Comparison of ENCODE assay signal across 10 cellular contexts in the genomic region with DNA sequence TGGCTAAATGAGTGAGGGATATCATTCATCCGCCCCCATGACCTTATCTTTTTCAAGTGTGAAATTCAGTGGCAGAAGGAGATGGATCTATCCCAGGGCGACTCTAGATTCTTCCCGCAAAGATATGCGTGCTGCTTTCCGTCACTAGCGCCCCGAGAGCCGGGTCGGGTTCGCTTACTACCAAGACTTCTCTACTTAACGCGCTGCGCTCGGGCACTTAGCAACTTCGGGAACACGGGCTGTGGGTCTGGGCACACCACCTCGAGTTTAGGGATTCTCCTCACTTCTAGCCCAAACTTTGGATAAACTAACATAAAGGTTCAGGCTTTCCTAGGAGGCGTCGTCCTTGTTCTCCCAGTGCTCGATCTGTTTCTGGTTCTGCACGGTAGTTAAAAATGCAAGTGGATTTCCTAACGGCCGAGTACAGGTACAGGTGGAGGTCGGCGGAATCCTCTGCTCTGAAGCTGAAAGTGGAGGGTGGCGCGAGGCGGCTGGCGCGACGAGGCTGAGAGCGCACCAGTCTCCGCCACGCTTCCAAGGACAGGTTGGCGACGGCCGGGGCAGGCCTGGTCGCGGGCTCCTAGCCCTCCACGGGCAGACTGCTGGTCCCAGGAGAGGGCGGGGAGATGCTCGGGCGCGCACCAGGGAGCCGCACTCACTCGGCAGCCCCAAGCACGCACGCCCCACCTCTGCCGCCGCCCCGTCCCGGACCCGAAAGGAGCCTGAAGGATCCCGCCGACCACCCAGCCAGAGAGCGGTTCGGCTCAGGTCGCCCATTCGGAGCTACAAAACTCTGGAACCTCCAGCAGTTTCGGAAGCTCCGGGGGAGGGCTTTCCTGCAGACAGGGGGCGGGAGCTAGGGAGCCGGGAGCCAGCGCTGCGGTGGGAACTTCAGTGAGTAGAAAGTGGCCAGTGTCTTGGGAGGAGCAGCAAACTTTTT.
DNase-seq lines count a peak whose midpoint lies in the region; ATAC-seq, FAIRE-seq and TF ChIP-seq lines count a peak whose summit lies in the region.
"Had no signal": no experiment of that assay in that cellular context is flagged by ENCODE, and none has a peak within 500 bp of the region (broad histone marks: within the 10 kb centered on the region; RNA-seq: fewer than 3 reads in every experiment).

No MANE protein-coding gene starts in this region.

- POLR2A ChIA-PET in activated naive CD8-positive, alpha-beta T cell treated with anti-CD3 and anti-CD28 coated beads, Interleukin-2, amount 10 ng/mL, durations not matched to agents 7 days and 5 days (lab: Charles Lee), result no interaction called here
- POLR2A ChIA-PET in H1 (lab: Charles Lee; ENCODE audit: partially characterized antibody), result no interaction called here

- H2BK120ac ChIP-seq in H1 (replicated peaks; ENCODE audit: low read depth, low read length), result no peak overlapping the region
- no peak overlapping the region for H2BK120ac ChIP-seq in mesendoderm (ENCODE audit: low read depth, low read length)

- 0 out of 2 replicates have a peak overlapping the region, but pooled peaks have one; percentile 2 for H2AK5ac ChIP-seq in H1 (ENCODE audit: low read depth, low read length)
- H2AK5ac ChIP-seq in mesendoderm (ENCODE audit: low read length), result no peak overlapping the region

- H3K4ac ChIP-seq in H1 (replicated peaks; ENCODE audit: insufficient read length, low read depth, low read length) (peak overlapping the region; percentile 36), mesendoderm (ENCODE audit: low read depth, low read length) (no peak overlapping the region)

- H3K18ac ChIP-seq in H1 (ENCODE audit: extremely low read depth, low read length) (peak overlapping the region; percentile 79), mesendoderm (ENCODE audit: low read length) (peak overlapping the region; percentile 88)

- no peak overlapping the region for H4K8ac ChIP-seq in H1 (ENCODE audit: extremely low read depth, insufficient read depth, low read length)
- no peak overlapping the region for H4K8ac ChIP-seq in mesendoderm (ENCODE audit: low read depth, low read length)

- H3K27ac ChIP-seq in H1 (ENCODE audit: low read depth, low read length), result no peak overlapping the region; the same call in 1 of the 2 replicates
- peak overlapping the region; percentile 97 for H3K27ac ChIP-seq in mesendoderm (ENCODE audit: low read depth, low read length)
- H3K27ac ChIP-seq in upper lobe of left lung, result no peak overlapping the region

- H3K4me2 ChIP-seq in H1 (ENCODE audit: insufficient read depth in 1 of 2, low read depth in 2 of 2, low read length in 2 of 2) (peak overlapping the region; percentile 85 to 99), mesendoderm (ENCODE audit: low read length) (peak overlapping the region; percentile 91)

- H3K9me3 ChIP-seq in H1 (ENCODE audit: insufficient read depth in 2 of 2, low read depth in 1 of 2, low read length in 1 of 2) (no peaks in the 10 kb centered on the region), upper lobe of left lung (no peaks in the 10 kb centered on the region)

- ATAC-seq in activated naive CD8-positive, alpha-beta T cell treated with anti-CD3 and anti-CD28 coated beads, Interleukin-2, amount 10 ng/mL, durations not matched to agents 7 days and 5 days (ENCODE audit: low read depth), result no peak
- ATAC-seq in upper lobe of left lung (ENCODE audit: low FRiP score in 2 of 2), result peak; percentile 35 to 59
- no peak for ATAC-seq in GM21825 (IDR thresholded peaks at IDR 0.05; ENCODE audit: unreplicated experiment)

- peaks cover 2% of the 10 kb centered on the region for H3K36me3 Mint-ChIP-seq in activated naive CD8-positive, alpha-beta T cell treated with anti-CD3 and anti-CD28 coated beads, Interleukin-2, amount 10 ng/mL, durations not matched to agents 7 days and 5 days
- no peaks in the 10 kb centered on the region for H3K36me3 Mint-ChIP-seq in activated naive CD8-positive, alpha-beta T cell treated with anti-CD3 and anti-CD28 coated beads for 36 hours

- H3K27ac Mint-ChIP-seq in activated naive CD8-positive, alpha-beta T cell treated with anti-CD3 and anti-CD28 coated beads, Interleukin-2, amount 10 ng/mL, durations not matched to agents 7 days and 5 days, result no peak overlapping the region
- H3K27ac Mint-ChIP-seq in activated naive CD8-positive, alpha-beta T cell treated with anti-CD3 and anti-CD28 coated beads for 36 hours, result no peak overlapping the region
- H3K27ac Mint-ChIP-seq: CD4-positive, alpha-beta T cell had no signal

- H3K36me3 ChIP-seq in H1 (ENCODE audit: control insufficient read depth in 2 of 4, insufficient read depth in 4 of 4, low read length in 3 of 4), result no peaks in the 10 kb centered on the region
- no peaks in the 10 kb centered on the region for H3K36me3 ChIP-seq in mesendoderm (ENCODE audit: control insufficient read depth, insufficient read depth, low read length)
- H3K36me3 ChIP-seq in upper lobe of left lung, result no peaks in the 10 kb centered on the region

- no peak overlapping the region for H3K56ac ChIP-seq in H1 (replicated peaks; ENCODE audit: insufficient read length, low read depth, low read length)
- peak overlapping the region; percentile 95 for H3K56ac ChIP-seq in mesendoderm (ENCODE audit: low read length)

- no peak for TF ChIP-seq POLR2A in H1 (IDR thresholded peaks at IDR 0.05; ENCODE audit: control extremely low read depth in 1 of 2, low read depth in 2 of 2, low read length in 2 of 2)
- TF ChIP-seq POLR2A in upper lobe of left lung (IDR thresholded peaks at IDR 0.05), result no peak

- FAIRE-seq in H1 (lab: Jason Lieb, UNC), result no peak
- FAIRE-seq: H54 had no signal

- TF ChIP-seq EP300 in H1 (IDR thresholded peaks at IDR 0.05; ENCODE audit: borderline replicate concordance in 1 of 2, low read depth in 2 of 2, low read length in 2 of 2), result no peak
- no peak for TF ChIP-seq EP300 in upper lobe of left lung (IDR thresholded peaks at IDR 0.05)

- H3K79me2 ChIP-seq in H1 (ENCODE audit: control insufficient read depth in 1 of 2, insufficient read depth in 2 of 2, low read length in 2 of 2) (peaks cover 0 to 25% of the 10 kb centered on the region in 2 experiments; a peak in 2 of 4 replicates), mesendoderm (ENCODE audit: control insufficient read depth, insufficient read depth, low read length) (peaks cover 8% of the 10 kb centered on the region)

- H3K79me1 ChIP-seq in H1 (ENCODE audit: low read depth, low read length), result no peaks in the 10 kb centered on the region
- H3K79me1 ChIP-seq in mesendoderm (ENCODE audit: low read length), result peaks cover 2% of the 10 kb centered on the region

- H2BK12ac ChIP-seq in H1 (ENCODE audit: low read depth, low read length), result peak overlapping the region; percentile 55

- H2BK15ac ChIP-seq in H1 (ENCODE audit: low read length) (peak overlapping the region; percentile 49; the same call in 1 of the 2 replicates), mesendoderm (replicated peaks; ENCODE audit: low read depth) (no peak overlapping the region)

- H3K9ac ChIP-seq in H1 (replicated peaks in 1 of 4; ENCODE audit: extremely low read depth in 1 of 4, low read depth in 3 of 4, low read length in 3 of 4) (peak overlapping the region in 3 of 4 experiments; percentile 36 to 73 (median 42); a peak in 6 of 7 replicates), mesendoderm (ENCODE audit: low read length) (peak overlapping the region; percentile 82)

- H3K27me3 ChIP-seq in H1 (replicated peaks in 1 of 4; ENCODE audit: control insufficient read depth in 3 of 4, extremely low read depth in 1 of 4, insufficient read depth in 3 of 4, low read length in 3 of 4) (peaks cover 2 to 26% (median 16%) of the 10 kb centered on the region in 4 experiments; a peak in 6 of 7 replicates), mesendoderm (ENCODE audit: insufficient read depth, low read length, poor library complexity) (no peaks in the 10 kb centered on the region), upper lobe of left lung (peaks cover 0 to 45% (median 27%) of the 10 kb centered on the region in 4 donors)

- no peak for DNase-seq in activated naive CD8-positive, alpha-beta T cell treated with anti-CD3 and anti-CD28 coated beads, Interleukin-2, amount 10 ng/mL, durations not matched to agents 7 days and 5 days
- DNase-seq in activated naive CD8-positive, alpha-beta T cell treated with anti-CD3 and anti-CD28 coated beads for 36 hours, result no peak
- peak in 1 of 2 experiments; percentile 84 for DNase-seq in H1 (ENCODE audit: low read depth in 1 of 2, low spot score in 2 of 2)
- DNase-seq in mesendoderm, result peak; percentile 86
- DNase-seq in upper lobe of left lung, result peak in 1 of 2 donors; percentile 84
- DNase-seq in germinal center (ENCODE audit: low spot score), result no peak
- DNase-seq in DMS153 treated with DMSO at 0.1 percent for 48 hours (lab: John Stamatoyannopoulos, UW; ENCODE audit: unreplicated experiment), result no peak
- DNase-seq: CD4-positive, alpha-beta T cell had no signal

- H3K23ac ChIP-seq in H1 (ENCODE audit: insufficient read length) (no peak overlapping the region), mesendoderm (ENCODE audit: low read length) (peak overlapping the region; percentile 67)

- peak overlapping the region; percentile 37 for H3K4me3 Mint-ChIP-seq in activated naive CD8-positive, alpha-beta T cell treated with anti-CD3 and anti-CD28 coated beads, Interleukin-2, amount 10 ng/mL, durations not matched to agents 7 days and 5 days
- no peak overlapping the region for H3K4me3 Mint-ChIP-seq in activated naive CD8-positive, alpha-beta T cell treated with anti-CD3 and anti-CD28 coated beads for 36 hours

- peaks cover 13% of the 10 kb centered on the region for H3K23me2 ChIP-seq in H1 (ENCODE audit: low read depth, low read length)

- H3K4me3 ChIP-seq in H1 (ENCODE audit: extremely low read depth in 1 of 4, insufficient read depth in 2 of 4, low read depth in 3 of 4, low read length in 4 of 4) (peak overlapping the region; percentile 78 to 93 (median 80)), mesendoderm (ENCODE audit: low read length) (peak overlapping the region; percentile 76), upper lobe of left lung (peak overlapping the region in 3 of 4 donors; percentile 54 to 65 (median 55))

- no peaks in the 10 kb centered on the region for H3K9me3 Mint-ChIP-seq in activated naive CD8-positive, alpha-beta T cell treated with anti-CD3 and anti-CD28 coated beads, Interleukin-2, amount 10 ng/mL, durations not matched to agents 7 days and 5 days
- H3K9me3 Mint-ChIP-seq in activated naive CD8-positive, alpha-beta T cell treated with anti-CD3 and anti-CD28 coated beads for 36 hours, result no peaks in the 10 kb centered on the region
- H3K9me3 Mint-ChIP-seq: CD4-positive, alpha-beta T cell had no signal

- no peak overlapping the region for H3K14ac ChIP-seq in H1 (ENCODE audit: insufficient read length)

- H4K91ac ChIP-seq in H1 (replicated peaks; ENCODE audit: insufficient read length, low read length), result no peak overlapping the region

- no peak for TF ChIP-seq RAD21 in H1 (IDR thresholded peaks at IDR 0.05 in 1 of 2, conservative IDR thresholded peaks at IDR 0.05 in 1 of 2; ENCODE audit: low read depth in 2 of 2, low read length in 2 of 2)

- peaks cover 10% of the 10 kb centered on the region for H3K4me1 Mint-ChIP-seq in activated naive CD8-positive, alpha-beta T cell treated with anti-CD3 and anti-CD28 coated beads, Interleukin-2, amount 10 ng/mL, durations not matched to agents 7 days and 5 days
- peaks cover 15% of the 10 kb centered on the region for H3K4me1 Mint-ChIP-seq in activated naive CD8-positive, alpha-beta T cell treated with anti-CD3 and anti-CD28 coated beads for 36 hours

- H3K4me1 ChIP-seq in H1 (replicated peaks in 1 of 4; ENCODE audit: control insufficient read depth in 3 of 4, insufficient read depth in 4 of 4, low read length in 3 of 4) (peaks cover 8 to 15% (median 11%) of the 10 kb centered on the region in 4 experiments), mesendoderm (ENCODE audit: control insufficient read depth, low read depth, low read length) (peaks cover 4% of the 10 kb centered on the region), upper lobe of left lung (peaks cover 22 to 34% (median 26%) of the 10 kb centered on the region in 4 donors)

- no peak overlapping the region for H2BK20ac ChIP-seq in H1 (ENCODE audit: low read length)

- peaks cover 80% of the 10 kb centered on the region for H3K27me3 Mint-ChIP-seq in activated naive CD8-positive, alpha-beta T cell treated with anti-CD3 and anti-CD28 coated beads, Interleukin-2, amount 10 ng/mL, durations not matched to agents 7 days and 5 days
- peaks cover 87% of the 10 kb centered on the region for H3K27me3 Mint-ChIP-seq in activated naive CD8-positive, alpha-beta T cell treated with anti-CD3 and anti-CD28 coated beads for 36 hours

- peak overlapping the region; percentile 25; the same call in 1 of the 2 replicates for H2AFZ ChIP-seq in H1 (ENCODE audit: low read length)

- no peak for TF ChIP-seq CTCF in H1 (IDR thresholded peaks at IDR 0.05; ENCODE audit: control extremely low read depth in 1 of 3, insufficient read depth in 1 of 3, low read depth in 1 of 3, low read length in 3 of 3)
- TF ChIP-seq CTCF in upper lobe of left lung (IDR thresholded peaks at IDR 0.05), result no peak

- CTCF ChIA-PET in H1 (lab: Charles Lee; ENCODE audit: partially characterized antibody), result interaction anchor here (0.8 to 1.5 kb wide), 2 partner anchors 15 to 415 kb away, joined by 3 to 4 read pairs; no protein-coding TSS in a partner anchor

- H2BK5ac ChIP-seq in H1 (ENCODE audit: low read depth, low read length), result peak overlapping the region; percentile 55; the same call in 1 of the 2 replicates
- peak overlapping the region; percentile 22 for H2BK5ac ChIP-seq in mesendoderm (ENCODE audit: low read length)

- H4K5ac ChIP-seq in H1 (ENCODE audit: insufficient read length, low read depth, low read length) (no peak overlapping the region), mesendoderm (ENCODE audit: low read length) (no peak overlapping the region)

- WGBS in H1 (ENCODE audit: extremely low coverage in 1 of 2, insufficient coverage in 1 of 2, insufficient read length in 1 of 2, insufficient replicate concordance in 2 of 2, low coverage in 1 of 2, low lambda C conversion rate in 2 of 2, missing lambda C conversion rate in 1 of 2), 2 experiments, result 4% methylated on average over 51 of the region's 65 CpGs; no CpG with 5 or more reads in 1 of the 2 experiments
- WGBS in mesendoderm (ENCODE audit: extremely low coverage, insufficient coverage, low lambda C conversion rate), result no CpG with 5 or more reads among the region's 65 CpGs
- WGBS in upper lobe of left lung, 2 donors, result 8 to 9% methylated on average over 36 to 43 of the region's 65 CpGs

- no peaks in the 10 kb centered on the region for H4K20me1 ChIP-seq in H1 (replicated peaks in 1 of 2; ENCODE audit: control insufficient read depth in 1 of 2, insufficient read depth in 2 of 2, low read length in 2 of 2)

Comparison
In these comparisons a context has a peak if more than half of its experiments do, and no peak if none do; other contexts are left out.
1. ATAC-seq: peak in upper lobe of left lung (2 of 2); none in activated naive CD8-positive, alpha-beta T cell treated with anti-CD3 and anti-CD28 coated beads, Interleukin-2, amount 10 ng/mL, durations not matched to agents 7 days and 5 days (single experiment) and GM21825 (single experiment).
2. Peak in every context shown above with its lines, with median percentiles within 50 percentile points of each other: H3K4me3 ChIP-seq.